8 cellular contexts compared by ENCODE assay signal in genomic region chr1:172360511-172360910, GRCh38. TPM values are rescaled to one million over a fixed set of nuclear protein-coding genes. Genes with fewer than 3 reads are reported as not detected.
DNase-seq lines count a peak whose midpoint lies in the region; ATAC-seq and TF ChIP-seq lines count a peak whose summit lies in the region.

No MANE protein-coding gene starts in this region.

- H3K27me3 ChIP-seq in ascending aorta (no peaks in the 10 kb centered on the region), vagina (no peaks in the 10 kb centered on the region)

- H3K27me3 Mint-ChIP-seq in activated naive CD4-positive, alpha-beta T cell treated with anti-CD3 and anti-CD28 coated beads, Interleukin-2, amount 10 ng/mL, durations not matched to agents 7 days and 5 days, result no peaks in the 10 kb centered on the region

- no peak overlapping the region for H3K4me3 Mint-ChIP-seq in activated naive CD4-positive, alpha-beta T cell treated with anti-CD3 and anti-CD28 coated beads, Interleukin-2, amount 10 ng/mL, durations not matched to agents 7 days and 5 days

- H3K27ac Mint-ChIP-seq in activated naive CD4-positive, alpha-beta T cell treated with anti-CD3 and anti-CD28 coated beads, Interleukin-2, amount 10 ng/mL, durations not matched to agents 7 days and 5 days, result peak overlapping the region; percentile 30
- no peak overlapping the region for H3K27ac Mint-ChIP-seq in activated naive CD4-positive, alpha-beta T cell treated with anti-CD3 and anti-CD28 coated beads, Interleukin-2, amount 50 U/mL, for 72 hours

- CTCF ChIA-PET in activated naive CD4-positive, alpha-beta T cell treated with anti-CD3 and anti-CD28 coated beads, Interleukin-2, amount 10 ng/mL, durations not matched to agents 7 days and 5 days (lab: Charles Lee), result interaction anchor here (3.0 kb wide), 1 partner anchor 17 kb away, joined by 15 read pairs; no protein-coding TSS in a partner anchor

- H3K9me3 Mint-ChIP-seq in activated naive CD4-positive, alpha-beta T cell treated with anti-CD3 and anti-CD28 coated beads, Interleukin-2, amount 10 ng/mL, durations not matched to agents 7 days and 5 days, result peaks cover 2% of the 10 kb centered on the region
- no peaks in the 10 kb centered on the region for H3K9me3 Mint-ChIP-seq in activated naive CD4-positive, alpha-beta T cell treated with anti-CD3 and anti-CD28 coated beads, Interleukin-2, amount 50 U/mL, for 72 hours

- H3K4me1 Mint-ChIP-seq in activated naive CD4-positive, alpha-beta T cell treated with anti-CD3 and anti-CD28 coated beads, Interleukin-2, amount 10 ng/mL, durations not matched to agents 7 days and 5 days, result peaks cover 34% of the 10 kb centered on the region

- H3K4me3 ChIP-seq in ascending aorta (no peak overlapping the region), vagina (no peak overlapping the region)

- intact Hi-C loops in ascending aorta (cut with DNase I), result no loop called here
- intact Hi-C loops in left colon (cut with DNase I, micrococcal nuclease), result no loop called here
- intact Hi-C loops in vagina (cut with DNase I), result no loop called here

- no peak for DNase-seq in activated naive CD4-positive, alpha-beta T cell treated with anti-CD3 and anti-CD28 coated beads, Interleukin-2, amount 10 ng/mL, durations not matched to agents 7 days and 5 days
- no peak for DNase-seq in activated naive CD4-positive, alpha-beta T cell treated with anti-CD3 and anti-CD28 coated beads, Interleukin-2, amount 50 U/mL, for 72 hours (ENCODE audit: low spot score in 2 of 2)
- DNase-seq in ascending aorta (ENCODE audit: low spot score in 2 of 2) (no peak), left colon (no peak), vagina (ENCODE audit: extremely low spot score in 2 of 2) (no peak), DMS153 treated with DMSO at 0.1 percent for 48 hours (lab: John Stamatoyannopoulos, UW; ENCODE audit: unreplicated experiment) (no peak), omental fat pad (ENCODE audit: low spot score) (no peak)

- no peak for TF ChIP-seq CTCF in ascending aorta (IDR thresholded peaks at IDR 0.05)
- no peak for TF ChIP-seq CTCF in vagina (IDR thresholded peaks at IDR 0.05)
- TF ChIP-seq CTCF in omental fat pad (IDR thresholded peaks at IDR 0.05), result no peak

- TF ChIP-seq POLR2A in vagina (IDR thresholded peaks at IDR 0.05), result no peak

- H3K36me3 ChIP-seq in ascending aorta (no peaks in the 10 kb centered on the region), vagina (no peaks in the 10 kb centered on the region)

- peak overlapping the region; percentile 86 for H3K27ac ChIP-seq in ascending aorta
- H3K27ac ChIP-seq in vagina, result peak overlapping the region; percentile 68

- H3K4me1 ChIP-seq in ascending aorta (peaks cover 3 to 14% of the 10 kb centered on the region in 2 donors), vagina (peaks cover 41% of the 10 kb centered on the region)

- ATAC-seq in activated naive CD4-positive, alpha-beta T cell treated with anti-CD3 and anti-CD28 coated beads, Interleukin-2, amount 50 U/mL, for 72 hours, result no peak
- ATAC-seq in left colon (peak; percentile 64), omental fat pad (ENCODE audit: low FRiP score) (no peak), GM18517 (IDR thresholded peaks at IDR 0.05; ENCODE audit: unreplicated experiment) (no peak)

- H3K9me3 ChIP-seq in ascending aorta (no peaks in the 10 kb centered on the region), vagina (no peaks in the 10 kb centered on the region)

- H3K36me3 Mint-ChIP-seq in activated naive CD4-positive, alpha-beta T cell treated with anti-CD3 and anti-CD28 coated beads, Interleukin-2, amount 10 ng/mL, durations not matched to agents 7 days and 5 days, result no peaks in the 10 kb centered on the region
- H3K36me3 Mint-ChIP-seq in activated naive CD4-positive, alpha-beta T cell treated with anti-CD3 and anti-CD28 coated beads, Interleukin-2, amount 50 U/mL, for 72 hours, result no peaks in the 10 kb centered on the region

RNA-seq across cellular contexts. Expression of gene C1orf105, which starts 60.0 kb away (rescaled TPM):
- not detected for total RNA-seq in activated naive CD4-positive, alpha-beta T cell treated with anti-CD3 and anti-CD28 coated beads, Interleukin-2, amount 50 U/mL, for 72 hours
- total RNA-seq in ascending aorta, result not detected
- total RNA-seq in left colon, result not detected
- total RNA-seq in vagina, result not detected
- total RNA-seq in omental fat pad, result not detected
